32 cellular contexts compared by ENCODE assay signal in the genomic region with DNA sequence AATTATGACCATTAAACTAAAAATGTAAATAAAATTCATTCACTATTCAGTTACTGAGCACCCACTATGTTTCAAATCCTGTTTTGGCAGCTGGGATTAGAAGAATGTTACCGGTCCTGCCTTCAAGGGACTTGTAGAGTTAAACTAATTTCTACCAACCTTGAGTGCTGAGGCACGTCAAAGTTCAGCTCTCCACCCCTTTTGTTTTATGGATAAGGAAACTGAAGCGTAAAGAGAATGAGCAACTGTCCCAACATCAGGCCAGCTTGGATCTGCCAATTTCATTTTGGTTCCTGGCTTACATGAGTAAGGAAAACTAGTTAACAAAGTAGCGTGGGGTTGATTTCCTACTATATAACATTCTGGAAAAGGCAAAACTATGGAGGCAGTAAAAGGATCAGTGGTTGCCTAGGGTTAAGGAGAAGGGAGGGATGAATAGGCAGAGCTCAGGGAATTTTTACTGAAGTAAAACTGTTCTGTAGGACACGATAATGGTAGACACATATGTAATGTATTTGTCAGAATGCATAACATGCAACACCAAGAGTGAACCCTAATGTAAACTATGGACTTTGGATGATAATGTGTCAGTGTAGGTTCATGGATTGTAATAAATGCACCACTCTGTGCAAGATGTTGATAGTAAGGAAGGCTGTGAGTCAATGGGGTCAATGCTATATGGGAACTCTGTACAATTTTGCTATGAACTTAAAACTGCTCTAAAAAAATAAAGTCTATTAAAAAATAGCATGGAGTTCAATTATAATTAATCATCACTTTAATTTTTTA.
"Had no signal": no experiment of that assay in that cellular context is flagged by ENCODE, and none has a peak within 500 bp of the region (broad histone marks: within the 10 kb centered on the region; RNA-seq: fewer than 3 reads in every experiment).

No MANE protein-coding gene starts in this region.

- FAIRE-seq: astrocyte, TTC549 had no signal

- H3K36me3 ChIP-seq: brain microvascular endothelial cell, breast epithelium had no signal

- H3K27ac ChIP-seq: body of pancreas, brain microvascular endothelial cell, breast epithelium, VCaP had no signal

- H3K27me3 ChIP-seq: body of pancreas, brain microvascular endothelial cell, breast epithelium had no signal

- H3K4me3 ChIP-seq: body of pancreas, breast epithelium had no signal

- H3K4me1 ChIP-seq: body of pancreas had no signal

- H3K9me3 ChIP-seq: body of pancreas, breast epithelium had no signal

- DNase-seq: activated B cell treated with CpG ODN at 0.5 μM for 24 hours; activated CD4-positive, alpha-beta memory T cell treated with anti-CD3 and anti-CD28 coated beads, Interleukin-2, amount 10 ng/mL, durations not matched to agents 7 days and 5 days; activated CD4-positive, alpha-beta T cell treated with anti-CD3 and anti-CD28 coated beads for 36 hours; activated CD4-positive, alpha-beta T cell treated with anti-CD3 and anti-CD28 coated beads for 48 hours; activated CD4-positive, alpha-beta T cell treated with anti-CD3 and anti-CD28 coated beads, Interleukin-2, amount 10 ng/mL, durations not matched to agents 7 days and 5 days; activated CD4-positive, alpha-beta T cell treated with anti-CD3 and anti-CD28 coated beads, Interleukin-2, amount 50 U/mL, for 48 hours; activated CD4-positive, CD25-positive, alpha-beta regulatory T cell treated with anti-CD3 and anti-CD28 coated beads, Interleukin-2, amount 50 U/mL, for 72 hours; activated CD8-positive, alpha-beta memory T cell treated with anti-CD3 and anti-CD28 coated beads for 24 hours; activated CD8-positive, alpha-beta memory T cell treated with anti-CD3 and anti-CD28 coated beads, Interleukin-2, amount 10 ng/mL, durations not matched to agents 7 days and 5 days; activated CD8-positive, alpha-beta memory T cell treated with anti-CD3 and anti-CD28 coated beads, Interleukin-2, amount 50 U/mL, for 48 hours; activated CD8-positive, alpha-beta T cell treated with anti-CD3 and anti-CD28 coated beads, Interleukin-2, amount 10 ng/mL, durations not matched to agents 7 days and 5 days; activated effector memory CD4-positive, alpha-beta T cell treated with Interleukin-2 at 50 U/mL for 16 hours; activated gamma-delta T cell; activated naive CD4-positive, alpha-beta T cell treated with anti-CD3 and anti-CD28 coated beads, Interleukin-2, amount 10 ng/mL, durations not matched to agents 7 days and 5 days; activated naive CD4-positive, alpha-beta T cell treated with Interleukin-2 at 50 U/mL for 16 hours; activated naive CD8-positive, alpha-beta T cell treated with anti-CD3 and anti-CD28 coated beads, Interleukin-2, amount 10 ng/mL, durations not matched to agents 7 days and 5 days; activated naive CD8-positive, alpha-beta T cell treated with anti-CD3 and anti-CD28 coated beads, Interleukin-2, amount 50 U/mL, for 24 hours; activated T-cell treated with anti-CD3 and anti-CD28 coated beads, Interleukin-2, amount 50 U/mL, for 24 hours; activated T-cell treated with anti-CD3 and anti-CD28 coated beads, Interleukin-2, amount 50 U/mL, for 48 hours; amygdala; anterior cingulate cortex; body of pancreas; brain microvascular endothelial cell; central memory CD4-positive, alpha-beta T cell; SW 1271; T-helper 1 cell; T-helper 2 cell; T-helper 9 cell had no signal

- ATAC-seq: activated CD4-positive, alpha-beta T cell treated with anti-CD3 and anti-CD28 coated beads for 36 hours; activated CD8-positive, alpha-beta memory T cell treated with anti-CD3 and anti-CD28 coated beads, Interleukin-2, amount 10 ng/mL, durations not matched to agents 7 days and 5 days; activated CD8-positive, alpha-beta T cell treated with anti-CD3 and anti-CD28 coated beads, Interleukin-2, amount 10 ng/mL, durations not matched to agents 7 days and 5 days; activated naive CD8-positive, alpha-beta T cell treated with anti-CD3 and anti-CD28 coated beads, Interleukin-2, amount 50 U/mL, for 24 hours; body of pancreas had no signal
